31 cellular contexts compared by ENCODE assay signal in the genomic region with DNA sequence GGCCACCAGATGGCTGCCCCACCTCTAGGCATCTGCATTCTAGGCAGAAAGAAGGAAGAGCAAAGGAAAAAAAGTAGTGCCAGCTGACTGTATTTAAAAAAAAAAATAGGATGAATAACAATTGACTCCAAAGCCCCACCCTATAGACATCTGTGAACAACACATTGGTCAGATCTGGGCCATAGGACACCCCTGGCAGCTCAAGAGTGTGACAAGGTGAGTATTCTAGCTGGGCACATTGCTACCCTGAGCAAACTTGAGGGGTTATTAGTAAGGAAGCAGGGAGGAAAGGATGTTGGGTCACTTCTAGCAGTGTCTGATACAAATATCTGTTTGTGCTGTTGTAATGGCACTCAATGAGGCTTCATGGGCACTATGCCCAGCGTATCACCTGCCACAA.
"Had no signal": no experiment of that assay in that cellular context is flagged by ENCODE, and none has a peak within 500 bp of the region (broad histone marks: within the 10 kb centered on the region; RNA-seq: fewer than 3 reads in every experiment).

No MANE protein-coding gene starts in this region.

- H3K27ac ChIP-seq: ascending aorta, KMS-11, WERI-Rb-1 had no signal

- H3K27me3 ChIP-seq: ascending aorta had no signal

- ATAC-seq: activated CD8-positive, alpha-beta T cell treated with anti-CD3 and anti-CD28 coated beads for 36 hours; activated T-cell treated with anti-CD3 and anti-CD28 coated beads, Interleukin-2, amount 50 U/mL, for 72 hours; activated T-helper 17 cell treated with anti-CD3 and anti-CD28 coated beads, Interleukin-2, amount 50 U/mL, for 72 hours had no signal

- H3K9me3 ChIP-seq: ascending aorta had no signal

- H3K4me3 ChIP-seq: ascending aorta had no signal

- H3K9ac ChIP-seq: KMS-11 had no signal

- H3K36me3 Mint-ChIP-seq: activated naive CD8-positive, alpha-beta T cell treated with anti-CD3 and anti-CD28 coated beads for 36 hours had no signal

- H3K27me3 Mint-ChIP-seq: activated CD8-positive, alpha-beta T cell treated with anti-CD3 and anti-CD28 coated beads for 36 hours; activated naive CD8-positive, alpha-beta T cell treated with anti-CD3 and anti-CD28 coated beads for 36 hours had no signal

- H3K4me3 Mint-ChIP-seq: activated CD8-positive, alpha-beta T cell treated with anti-CD3 and anti-CD28 coated beads for 36 hours; activated naive CD8-positive, alpha-beta T cell treated with anti-CD3 and anti-CD28 coated beads for 36 hours; activated T-cell treated with anti-CD3 and anti-CD28 coated beads, Interleukin-2, amount 50 U/mL, for 72 hours; activated T-helper 17 cell treated with anti-CD3 and anti-CD28 coated beads, Interleukin-2, amount 50 U/mL, for 72 hours had no signal

- H3K4me2 ChIP-seq: KMS-11 had no signal

- H3K4me1 Mint-ChIP-seq: activated naive CD8-positive, alpha-beta T cell treated with anti-CD3 and anti-CD28 coated beads for 36 hours; activated T-helper 17 cell treated with anti-CD3 and anti-CD28 coated beads, Interleukin-2, amount 50 U/mL, for 72 hours had no signal

- H3K27ac Mint-ChIP-seq: activated CD8-positive, alpha-beta T cell treated with anti-CD3 and anti-CD28 coated beads for 36 hours; activated naive CD8-positive, alpha-beta T cell treated with anti-CD3 and anti-CD28 coated beads for 36 hours; activated T-cell treated with anti-CD3 and anti-CD28 coated beads, Interleukin-2, amount 50 U/mL, for 72 hours; activated T-helper 17 cell treated with anti-CD3 and anti-CD28 coated beads, Interleukin-2, amount 50 U/mL, for 72 hours had no signal

- DNase-seq: activated CD4-positive, alpha-beta T cell treated with anti-CD3 and anti-CD28 coated beads for 1 hour; activated CD4-positive, alpha-beta T cell treated with anti-CD3 and anti-CD28 coated beads for 48 hours; activated CD4-positive, alpha-beta T cell treated with anti-CD3 and anti-CD28 coated beads, Interleukin-2, amount 50 U/mL, for 4 hours; activated CD4-positive, CD25-positive, alpha-beta regulatory T cell; activated CD8-positive, alpha-beta T cell treated with anti-CD3 and anti-CD28 coated beads for 36 hours; activated effector memory CD4-positive, alpha-beta T cell treated with anti-CD3 and anti-CD28 coated beads, Interleukin-2, amount 50 U/mL, for 16 hours; activated naive CD4-positive, alpha-beta T cell; activated naive CD4-positive, alpha-beta T cell treated with anti-CD3 and anti-CD28 coated beads, Interleukin-2, amount 50 U/mL, for 16 hours; activated naive CD8-positive, alpha-beta T cell treated with anti-CD3 and anti-CD28 coated beads for 36 hours; activated T-cell treated with anti-CD3 and anti-CD28 coated beads, Interleukin-2, amount 50 U/mL, for 1 hour; activated T-cell treated with anti-CD3 and anti-CD28 coated beads, Interleukin-2, amount 50 U/mL, for 72 hours; amygdala; NCI-H1092 treated with DMSO at 0.1 percent for 48 hours; NCI-H1436; NCI-H1694; NCI-H1930; NCI-H2107; NCI-H2171; NCI-H446; NCI-H510A treated with DMSO at 0.1 percent for 48 hours; NCI-H69; NCI-H82; NK-92 treated with Interleukin-12 subunit alpha and Interleukin-12 subunit beta, amount 100 ng/mL, for 24 hours; Right ventricle myocardium superior; SW 1271; T-helper 1 cell; T1000; WERI-Rb-1 had no signal

- H3K9me3 Mint-ChIP-seq: activated CD8-positive, alpha-beta T cell treated with anti-CD3 and anti-CD28 coated beads for 36 hours; activated naive CD8-positive, alpha-beta T cell treated with anti-CD3 and anti-CD28 coated beads for 36 hours; activated T-helper 17 cell treated with anti-CD3 and anti-CD28 coated beads, Interleukin-2, amount 50 U/mL, for 72 hours had no signal

- H3K36me3 ChIP-seq: ascending aorta, WERI-Rb-1 had no signal
